ENCODE assay signal across 8 cellular contexts in the genomic region with DNA sequence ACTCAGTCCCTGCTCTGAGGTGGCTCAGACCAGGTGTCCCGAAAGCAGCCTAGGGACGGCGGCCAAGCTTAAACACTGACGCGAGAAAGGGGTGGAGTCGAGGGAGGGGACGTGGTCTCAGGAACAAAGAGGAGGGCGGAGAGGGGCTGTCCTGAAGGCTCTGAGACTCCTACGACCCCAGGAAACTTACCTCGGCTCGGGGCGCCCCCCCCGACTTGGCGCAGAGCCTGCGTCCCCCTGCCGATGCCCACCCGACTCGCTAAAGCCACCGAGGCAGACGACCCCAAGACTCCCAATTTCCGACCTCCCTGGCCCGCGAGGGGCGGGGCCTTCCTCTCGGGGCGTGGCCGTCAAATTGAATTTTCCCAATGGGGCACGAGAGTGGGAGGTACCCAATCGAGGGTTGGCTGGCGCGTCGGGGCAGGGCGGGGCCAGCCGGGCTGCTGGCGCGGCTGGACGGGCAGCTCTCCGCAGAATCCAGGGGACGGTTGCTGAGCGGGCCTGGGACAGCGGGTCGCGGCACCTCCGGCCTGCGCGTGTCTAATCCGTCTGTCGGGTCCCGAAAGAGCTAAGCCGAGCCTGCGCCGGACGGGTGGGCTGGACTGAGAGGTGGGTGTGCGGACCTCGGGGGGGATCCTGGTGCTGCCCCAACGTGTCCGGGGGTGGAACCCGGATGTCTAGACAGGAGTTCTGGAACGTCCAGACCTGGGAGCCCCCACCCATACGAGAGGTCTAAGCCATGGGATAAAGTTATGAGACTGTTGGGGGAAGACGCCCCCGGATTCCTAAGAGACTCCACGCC. TPM values are rescaled to one million over a fixed set of nuclear protein-coding genes. Genes with fewer than 3 reads are reported as not detected.
DNase-seq lines count a peak whose midpoint lies in the region; ATAC-seq and TF ChIP-seq lines count a peak whose summit lies in the region.

A gene (plus strand): TSS at position 471 of the 802 bp plus-strand sequence. CDS start 1,941 bp downstream, outside the sequence.

- H3K4me1 ChIP-seq in CD4-positive, CD25-positive, alpha-beta regulatory T cell (ENCODE audit: control insufficient read depth, insufficient read depth, low read length, poor library complexity, severe bottlenecking): peaks cover 41% of the 10 kb centered on the region
- H3K4me1 ChIP-seq in endocrine pancreas (ENCODE audit: control insufficient read depth, insufficient read depth, low read length): no peaks in the 10 kb centered on the region

- DNase-seq in CD4-positive, CD25-positive, alpha-beta regulatory T cell: peak; percentile 83 to 91 (median 84)
- DNase-seq in HL-60 (ENCODE audit: low read depth in 1 of 2, low spot score in 1 of 2): peak; percentile 60 to 77
- peak; percentile 83 for DNase-seq in NOMO-1 treated with DMSO at 0.1 percent for 48 hours (lab: John Stamatoyannopoulos, UW; ENCODE audit: unreplicated experiment)
- peak; percentile 93 for DNase-seq in activated CD8-positive, alpha-beta memory T cell treated with anti-CD3 and anti-CD28 coated beads, Interleukin-2, amount 10 ng/mL, durations not matched to agents 7 days and 5 days
- peak; percentile 97 for DNase-seq in mesenteric fat pad (ENCODE audit: low spot score)
- peak; percentile 85 for DNase-seq in stimulated activated CD8-positive, alpha-beta memory T cell treated with anti-CD3 and anti-CD28 coated beads, Interleukin-15, amount 100 ng/mL, for 1 hour (ENCODE audit: low read depth)

- ATAC-seq in CD4-positive, CD25-positive, alpha-beta regulatory T cell (ENCODE audit: low read depth in 2 of 2): peak; percentile 70 to 74
- ATAC-seq in GM19438 (IDR thresholded peaks at IDR 0.05; ENCODE audit: low read depth, unreplicated experiment): peak; percentile 55
- peak; percentile 81 for ATAC-seq in activated CD8-positive, alpha-beta memory T cell treated with anti-CD3 and anti-CD28 coated beads, Interleukin-2, amount 10 ng/mL, durations not matched to agents 7 days and 5 days

- no peak within 1 kb of the TSS for H3K27ac ChIP-seq in CD4-positive, CD25-positive, alpha-beta regulatory T cell (ENCODE audit: insufficient read depth, low read length, poor library complexity, severe bottlenecking)
- no peak within 1 kb of the TSS for H3K27ac ChIP-seq in HL-60 (replicated peaks)

- no peaks in the 10 kb centered on the region for H3K36me3 Mint-ChIP-seq in CD4-positive, CD25-positive, alpha-beta regulatory T cell
- H3K36me3 Mint-ChIP-seq in activated CD8-positive, alpha-beta memory T cell treated with anti-CD3 and anti-CD28 coated beads, Interleukin-2, amount 10 ng/mL, durations not matched to agents 7 days and 5 days: no peaks in the 10 kb centered on the region

- H3K9ac ChIP-seq in endocrine pancreas (ENCODE audit: control insufficient read depth, insufficient read depth, low read length): peak within 1 kb of the TSS; percentile 71

- peaks cover 5% of the 10 kb centered on the region for H3K27me3 Mint-ChIP-seq in CD4-positive, CD25-positive, alpha-beta regulatory T cell
- H3K27me3 Mint-ChIP-seq in activated CD8-positive, alpha-beta memory T cell treated with anti-CD3 and anti-CD28 coated beads, Interleukin-2, amount 10 ng/mL, durations not matched to agents 7 days and 5 days: no peaks in the 10 kb centered on the region

- no peaks in the 10 kb centered on the region for H3K9me3 ChIP-seq in CD4-positive, CD25-positive, alpha-beta regulatory T cell (ENCODE audit: control insufficient read depth in 2 of 2, low read length in 2 of 2)
- no peaks in the 10 kb centered on the region for H3K9me3 ChIP-seq in endocrine pancreas (ENCODE audit: control insufficient read depth, low read length)

- no peaks in the 10 kb centered on the region for H3K9me3 Mint-ChIP-seq in CD4-positive, CD25-positive, alpha-beta regulatory T cell
- H3K9me3 Mint-ChIP-seq in activated CD8-positive, alpha-beta memory T cell treated with anti-CD3 and anti-CD28 coated beads, Interleukin-2, amount 10 ng/mL, durations not matched to agents 7 days and 5 days (ENCODE audit: low read depth): no peaks in the 10 kb centered on the region

- CTCF ChIA-PET in activated CD8-positive, alpha-beta memory T cell treated with anti-CD3 and anti-CD28 coated beads, Interleukin-2, amount 10 ng/mL, durations not matched to agents 7 days and 5 days (lab: Charles Lee): interaction anchor here (0.6 to 2.9 kb wide), 11 partner anchors 8 to 447 kb away, joined by 3 to 10 read pairs (median 6); a partner anchor contains a TSS

- peaks cover 0 to 43% (median 16%) of the 10 kb centered on the region in 4 donors for H3K4me1 Mint-ChIP-seq in CD4-positive, CD25-positive, alpha-beta regulatory T cell
- H3K4me1 Mint-ChIP-seq in activated CD8-positive, alpha-beta memory T cell treated with anti-CD3 and anti-CD28 coated beads, Interleukin-2, amount 10 ng/mL, durations not matched to agents 7 days and 5 days: peaks cover 36% of the 10 kb centered on the region

- H3K27me3 ChIP-seq in CD4-positive, CD25-positive, alpha-beta regulatory T cell (ENCODE audit: control insufficient read depth, insufficient read depth, low read length): no peaks in the 10 kb centered on the region
- H3K27me3 ChIP-seq in HL-60 (ENCODE audit: insufficient read depth, poor library complexity, severe bottlenecking) (no peaks in the 10 kb centered on the region), endocrine pancreas (ENCODE audit: control insufficient read depth, insufficient read depth, low read length) (no peaks in the 10 kb centered on the region)

- peak within 1 kb of the TSS in 2 of 3 donors; percentile 26 to 51 for H3K27ac Mint-ChIP-seq in CD4-positive, CD25-positive, alpha-beta regulatory T cell
- peak within 1 kb of the TSS; percentile 82 for H3K27ac Mint-ChIP-seq in activated CD8-positive, alpha-beta memory T cell treated with anti-CD3 and anti-CD28 coated beads, Interleukin-2, amount 10 ng/mL, durations not matched to agents 7 days and 5 days

- no peaks in the 10 kb centered on the region for H3K36me3 ChIP-seq in CD4-positive, CD25-positive, alpha-beta regulatory T cell (ENCODE audit: control insufficient read depth, insufficient read depth, low read length)
- no peaks in the 10 kb centered on the region for H3K36me3 ChIP-seq in endocrine pancreas (ENCODE audit: control insufficient read depth, insufficient read depth, low read length)

- H3K4me3 Mint-ChIP-seq in CD4-positive, CD25-positive, alpha-beta regulatory T cell: peak within 1 kb of the TSS; percentile 79 to 90 (median 88)
- H3K4me3 Mint-ChIP-seq in activated CD8-positive, alpha-beta memory T cell treated with anti-CD3 and anti-CD28 coated beads, Interleukin-2, amount 10 ng/mL, durations not matched to agents 7 days and 5 days: peak within 1 kb of the TSS; percentile 86

- TF ChIP-seq CTCF in HL-60 (IDR thresholded peaks at IDR 0.05; ENCODE audit: insufficient read depth, low read length): no peak

- peak within 1 kb of the TSS; percentile 47 for H3K4me3 ChIP-seq in CD4-positive, CD25-positive, alpha-beta regulatory T cell (ENCODE audit: low read depth, low read length)
- H3K4me3 ChIP-seq in HL-60 (replicated peaks; ENCODE audit: insufficient read depth, low read length) (peak within 1 kb of the TSS; percentile 53), endocrine pancreas (ENCODE audit: control insufficient read depth, insufficient read depth, low read length) (peak within 1 kb of the TSS; percentile 35)

RNA-seq across cellular contexts. Expression of the gene that starts here (rescaled TPM):
- 6.5 TPM for total RNA-seq in CD4-positive, CD25-positive, alpha-beta regulatory T cell
- polyA plus RNA-seq in CD4-positive, CD25-positive, alpha-beta regulatory T cell: under 1 TPM in 3 of 4 donors, not detected in 1; 0.33 to 0.78 (median 0.47) TPM
- 10 to 100 TPM; 35.6 to 51.2 TPM for total RNA-seq in activated CD8-positive, alpha-beta memory T cell treated with anti-CD3 and anti-CD28 coated beads, Interleukin-2, amount 10 ng/mL, durations not matched to agents 7 days and 5 days
- total RNA-seq in mesenteric fat pad: 78.5 TPM
